In genomic region chr3:181176610-181177009, GRCh38 we compare ENCODE assay signal across 8 cellular contexts.
A peak's percentile ranks its signal among the peaks of the same experiment; 100 is the strongest.
DNase-seq lines count a peak whose midpoint lies in the region; ATAC-seq and TF ChIP-seq lines count a peak whose summit lies in the region.

No MANE protein-coding gene starts in this region.

- intact Hi-C loops in Panc1 (cut with micrococcal nuclease; ENCODE audit: unreplicated experiment), result loop anchor here (10.0 kb wide), 2 partner anchors 182 to 372 kb away; no protein-coding TSS in a partner anchor
- intact Hi-C loops in breast epithelium (cut with DNase I; ENCODE audit: low total_unique reads), result loop anchor here (10.0 kb wide), 2 partner anchors 312 to 1742 kb away; no protein-coding TSS in a partner anchor

- no peak overlapping the region for H3K9ac ChIP-seq in KMS-11

- no peak overlapping the region for H3K4me3 ChIP-seq in KMS-11 (IDR thresholded peaks at IDR 0.05; ENCODE audit: insufficient read depth, low read depth, low read length)
- H3K4me3 ChIP-seq in Panc1 (ENCODE audit: low read depth in 2 of 2, low read length in 2 of 2), result no peak overlapping the region
- H3K4me3 ChIP-seq in breast epithelium, result no peak overlapping the region

- TF ChIP-seq CTCF in KMS-11 (conservative IDR thresholded peaks at IDR 0.05; ENCODE audit: low read depth, low read length) (peak; percentile 56), Panc1 (IDR thresholded peaks at IDR 0.05) (peak; percentile 76), breast epithelium (IDR thresholded peaks at IDR 0.05) (peak in 2 of 3 donors; percentile 45 to 64)

- H3K27me3 ChIP-seq in KMS-11 (ENCODE audit: insufficient read depth, low read depth), result no peaks in the 10 kb centered on the region
- 0 out of 2 replicates have a peak, but pooled peaks cover 9% of the 10 kb centered on the region for H3K27me3 ChIP-seq in Panc1 (ENCODE audit: control insufficient read depth, insufficient read depth, low read length)
- H3K27me3 ChIP-seq in breast epithelium, result no peaks in the 10 kb centered on the region

- in situ Hi-C loops in Panc1 (cut with HindIII; ENCODE audit: low pct_unique_long_range_greater_than_20kb, low sequenced_read_pairs), result no loop called here

- no peaks in the 10 kb centered on the region for H3K79me2 ChIP-seq in KMS-11 (ENCODE audit: insufficient read depth, low read depth)

- H3K9me3 ChIP-seq in Panc1 (ENCODE audit: control insufficient read depth, insufficient read depth, low read depth, low read length) (no peaks in the 10 kb centered on the region), breast epithelium (no peaks in the 10 kb centered on the region)

- H3K36me3 ChIP-seq in KMS-11 (ENCODE audit: insufficient read depth) (no peaks in the 10 kb centered on the region), Panc1 (ENCODE audit: control insufficient read depth, insufficient read depth, low read length) (no peaks in the 10 kb centered on the region), breast epithelium (no peaks in the 10 kb centered on the region)

- no peak overlapping the region for H2AFZ ChIP-seq in KMS-11 (ENCODE audit: low read depth)

- H3K27ac ChIP-seq in KMS-11 (no peak overlapping the region), Panc1 (ENCODE audit: low read length) (no peak overlapping the region), breast epithelium (no peak overlapping the region)

- no TSS peak for BruUV-seq in Panc1 (replicated peaks; lab: Mats Ljungman, UMichigan)

- H3K4me2 ChIP-seq in KMS-11, result no peak overlapping the region

- CTCF ChIA-PET in Panc1 (lab: Charles Lee), result no interaction called here

- no peaks in the 10 kb centered on the region for H3K4me1 ChIP-seq in KMS-11 (ENCODE audit: low read depth, poor library complexity, severe bottlenecking)
- H3K4me1 ChIP-seq in Panc1 (ENCODE audit: control insufficient read depth, insufficient read depth, low read length), result no peaks in the 10 kb centered on the region
- no peaks in the 10 kb centered on the region for H3K4me1 ChIP-seq in breast epithelium

- no peaks in the 10 kb centered on the region for H4K20me1 ChIP-seq in KMS-11 (ENCODE audit: insufficient read depth)

- POLR2A ChIA-PET in Panc1 (lab: Charles Lee), result no interaction called here

- ATAC-seq in Panc1, result no peak
- no peak for ATAC-seq in HG03457 (IDR thresholded peaks at IDR 0.05; ENCODE audit: unreplicated experiment)

- TF ChIP-seq POLR2A in breast epithelium (IDR thresholded peaks at IDR 0.05), result no peak

- DNase-seq in activated CD8-positive, alpha-beta memory T cell treated with anti-CD3 and anti-CD28 coated beads for 24 hours, result peak; percentile 65
- no peak for DNase-seq in activated CD8-positive, alpha-beta memory T cell treated with anti-CD3 and anti-CD28 coated beads, Interleukin-2, amount 50 U/mL, for 4 hours
- peak; percentile 18 for DNase-seq in Panc1 (ENCODE audit: low read depth, low spot score)
- peak; percentile 31 to 76 for DNase-seq in breast epithelium (ENCODE audit: low spot score in 2 of 2)
- peak; percentile 79 for DNase-seq in left kidney (ENCODE audit: low read depth, low spot score)
- peak; percentile 3 to 6 for DNase-seq in stimulated activated CD8-positive, alpha-beta memory T cell treated with anti-CD3 and anti-CD28 coated beads, Interleukin-2, amount 100 ng/mL, for 48 hours (ENCODE audit: low read depth in 2 of 2)
